ENCODE assay signal across 23 cellular contexts in genomic region chr10:59179027-59179426, GRCh38. TPM values are rescaled to one million over a fixed set of nuclear protein-coding genes. Genes with fewer than 3 reads are reported as not detected.
DNase-seq lines count a peak whose midpoint lies in the region; ATAC-seq, FAIRE-seq and TF ChIP-seq lines count a peak whose summit lies in the region.
"Had no signal": no experiment of that assay in that cellular context is flagged by ENCODE, and none has a peak within 500 bp of the region (broad histone marks: within the 10 kb centered on the region; RNA-seq: fewer than 3 reads in every experiment).

No MANE protein-coding gene starts in this region.

- no peaks in the 10 kb centered on the region for H3K9me2 ChIP-seq in hepatocyte (replicated peaks; ENCODE audit: insufficient read depth)

- peaks cover 97% of the 10 kb centered on the region for H3K79me2 ChIP-seq in HepG2 (ENCODE audit: insufficient read depth, low read length)
- H3K79me2 ChIP-seq in hepatocyte = peaks cover 57% of the 10 kb centered on the region

- no peak overlapping the region for H2AFZ ChIP-seq in HepG2 (ENCODE audit: low read length)
- no peak overlapping the region for H2AFZ ChIP-seq in hepatocyte
- H2AFZ ChIP-seq in neuron (ENCODE audit: low read depth, low read length) = no peak overlapping the region

- no peak for FAIRE-seq in HepG2 (lab: Jason Lieb, UNC)
- FAIRE-seq: GM12892, HTR-8/SVneo had no signal

- no peak for TF ChIP-seq CTCF in HepG2 (CRISPR knock-in tag; IDR thresholded peaks at IDR 0.05)
- TF ChIP-seq CTCF in right lobe of liver (IDR thresholded peaks at IDR 0.05) = no peak
- no peak for TF ChIP-seq CTCF in hepatocyte (IDR thresholded peaks at IDR 0.05; ENCODE audit: poor library complexity)

- TF ChIP-seq POLR2A in HepG2 (IDR thresholded peaks at IDR 0.05; ENCODE audit: insufficient read depth in 1 of 2, low read depth in 2 of 2, low read length in 2 of 2) = no peak
- no peak for TF ChIP-seq POLR2A in right lobe of liver (IDR thresholded peaks at IDR 0.05)

- H3K4me1 ChIP-seq in HepG2 (ENCODE audit: insufficient read depth, low read length) (peaks cover 28% of the 10 kb centered on the region), right lobe of liver (no peaks in the 10 kb centered on the region), hepatocyte (ENCODE audit: insufficient read depth) (no peaks in the 10 kb centered on the region), neuron (ENCODE audit: insufficient read depth, low read length) (peaks cover 10% of the 10 kb centered on the region)

- H3K9ac ChIP-seq in HepG2 (ENCODE audit: insufficient read depth, low read depth, low read length) = peak overlapping the region; percentile 91

- POLR2A ChIA-PET in HepG2 (lab: Yijun Ruan, JAX) = interaction anchor here (0.6 to 8.9 kb wide), 5 partner anchors 105 to 213 kb away, joined by 3 to 107 read pairs (median 6); no protein-coding TSS in a partner anchor

- peak overlapping the region; percentile 92 for H3K4me2 ChIP-seq in HepG2 (ENCODE audit: low read depth, low read length)
- H3K4me2 ChIP-seq in hepatocyte = peak overlapping the region; percentile 91

- H3K36me3 ChIP-seq in HepG2 (replicated peaks in 1 of 2; ENCODE audit: control insufficient read depth in 1 of 2, insufficient read depth in 2 of 2, low read length in 2 of 2) (no peaks in the 10 kb centered on the region; a peak in 1 of 5 replicates), right lobe of liver (no peaks in the 10 kb centered on the region), hepatocyte (replicated peaks; ENCODE audit: insufficient read depth, low read depth) (no peaks in the 10 kb centered on the region), neuron (ENCODE audit: insufficient read depth, low read length) (no peaks in the 10 kb centered on the region)

- intact Hi-C loops in HepG2 (cut with micrococcal nuclease; ENCODE audit: unreplicated experiment) = loop anchor here (5.0 kb wide), 1 partner anchor 122 kb away; no protein-coding TSS in a partner anchor
- intact Hi-C loops in right lobe of liver (cut with DNase I) = no loop called here

- peak overlapping the region; percentile 95 for H3K27ac ChIP-seq in HepG2 (ENCODE audit: extremely low read length, insufficient read depth, low read length)
- no peak overlapping the region for H3K27ac ChIP-seq in right lobe of liver
- H3K27ac ChIP-seq in hepatocyte = no peak overlapping the region
- H3K27ac ChIP-seq: HL-60, SK-N-MC had no signal

- CTCF ChIA-PET in HepG2 (lab: Yijun Ruan, JAX; ENCODE audit: low intra/inter-chr PET ratio, low total read pairs) = no interaction called here

- H4K20me1 ChIP-seq in HepG2 (ENCODE audit: insufficient read depth, low read length) = peaks cover 37% of the 10 kb centered on the region
- H4K20me1 ChIP-seq in hepatocyte (ENCODE audit: insufficient read depth, poor library complexity, severe bottlenecking) = no peaks in the 10 kb centered on the region

- WGBS in HepG2 (ENCODE audit: low lambda C conversion rate) = 1% methylated on average over 2 of the region's 2 CpGs
- 35% methylated on average over 2 of the region's 2 CpGs for WGBS in right lobe of liver (ENCODE audit: insufficient coverage, low coverage, low lambda C conversion rate, missing lambda C conversion rate)
- 60% methylated on average over 2 of the region's 2 CpGs for WGBS in hepatocyte (ENCODE audit: low lambda C conversion rate, missing lambda C conversion rate)

- BruUV-seq in HepG2 (replicated peaks; lab: Mats Ljungman, UMichigan) = no TSS peak

- H3K27me3 ChIP-seq in HepG2 (ENCODE audit: control insufficient read depth in 1 of 2, insufficient read depth in 2 of 2, low read length in 2 of 2) = no peaks in the 10 kb centered on the region; a peak in 1 of 5 replicates
- no peaks in the 10 kb centered on the region for H3K27me3 ChIP-seq in right lobe of liver
- no peaks in the 10 kb centered on the region for H3K27me3 ChIP-seq in hepatocyte
- no peaks in the 10 kb centered on the region for H3K27me3 ChIP-seq in neuron (ENCODE audit: insufficient read depth, low read length)

- TF ChIP-seq EP300 in HepG2 (IDR thresholded peaks at IDR 0.05; ENCODE audit: low read depth in 2 of 2, low read length in 2 of 2) (no peak), HepG2 (CRISPR knock-in tag; IDR thresholded peaks at IDR 0.05; ENCODE audit: borderline replicate concordance) (no peak)

- H3K4me3 ChIP-seq in HepG2 (replicated peaks in 1 of 3; ENCODE audit: insufficient read depth in 1 of 3, low read depth in 2 of 3, low read length in 3 of 3) (peak overlapping the region; percentile 82 to 99 (median 89); a peak in 5 of 6 replicates), right lobe of liver (no peak overlapping the region), hepatocyte (no peak overlapping the region), neuron (ENCODE audit: low read length) (peak overlapping the region; percentile 89)
- H3K4me3 ChIP-seq: SK-N-MC had no signal

- TF ChIP-seq RAD21 in HepG2 (CRISPR knock-in tag; IDR thresholded peaks at IDR 0.05) = no peak

- ATAC-seq in HepG2 (no peak), right lobe of liver (no peak), SK-N-SH treated with all-trans-retinoic acid at 6 μM for 48 hours (no peak)
- ATAC-seq: Panc1 had no signal

- H3K9me3 ChIP-seq in HepG2 (ENCODE audit: low read length) (no peaks in the 10 kb centered on the region), right lobe of liver (no peaks in the 10 kb centered on the region), hepatocyte (ENCODE audit: low read depth) (no peaks in the 10 kb centered on the region), neuron (ENCODE audit: low read length) (no peaks in the 10 kb centered on the region)

- in situ Hi-C loops in HepG2 (cut with HindIII; ENCODE audit: extremely low pct_ligation_motif_present, low pct_unique_long_range_greater_than_20kb) = loop anchor here (5.0 to 10.0 kb wide), 2 partner anchors 104 to 212 kb away; no protein-coding TSS in a partner anchor

- DNase-seq in HepG2 (ENCODE audit: low spot score) (no peak), right lobe of liver (no peak), hepatocyte (ENCODE audit: low spot score) (no peak), NCI-H1436 (lab: John Stamatoyannopoulos, UW) (no peak)
- no peak for DNase-seq in activated naive CD4-positive, alpha-beta T cell treated with anti-CD3 and anti-CD28 coated beads, Interleukin-2, amount 50 U/mL, for 16 hours
- DNase-seq: ACHN; AML-193; CD4-positive, CD25-positive, alpha-beta regulatory T cell; GF-D8; HCEC 1CT; MV-4-11; NCI-H1417 treated with DMSO at 0.1 percent for 48 hours; NCI-H2029; NCI-H774; Right ventricle myocardium superior had no signal

TF ChIP-seq in HepG2, 621 proteins besides CTCF, POLR2A, EP300 and RAD21 (continues in another document):
- peak; percentile 35 for TF ChIP-seq ASH2L (IDR thresholded peaks at IDR 0.05; ENCODE audit: insufficient read length, low read depth, low read length)
- TF ChIP-seq AGO2 (optimal IDR thresholded peaks at IDR 0.05; ENCODE audit: low read depth, low read length) = peak; percentile 11

TF ChIP-seq in SK-N-SH treated with all-trans-retinoic acid at 6 μM for 48 hours, 23 proteins besides CTCF, POLR2A, EP300 and RAD21:
- TF ChIP-seq ZNF565 (CRISPR knock-in tag; conservative IDR thresholded peaks at IDR 0.05; ENCODE audit: low read depth) (no peak), ZNF70 (CRISPR knock-in tag; IDR thresholded peaks at IDR 0.05) (no peak)

RNA-seq across cellular contexts. Expression of gene PHYHIPL, which starts 2.6 kb away (rescaled TPM):
- total RNA-seq in HepG2 (2016; rRNA removed; fragmentation: Illumina TruSeq; extraction: Trizol) (40.6 and 55.7 TPM in 2 replicates), right lobe of liver (under 1 TPM; 0.49 to 1.00 (median 0.75) TPM), hepatocyte (5.9 and 39.3 TPM in 2 replicates)
- total RNA-seq in HepG2 (2016; cell fraction: cytosol; rRNA removed; fragmentation: Illumina TruSeq; extraction: Trizol; ENCODE audit: low read depth) = 16.9 and 17.7 TPM in 2 replicates
- total RNA-seq in HepG2 (2016; cell fraction: insoluble cytoplasmic fraction; rRNA removed; fragmentation: Illumina TruSeq; extraction: Trizol) = 42.3 and 58.0 TPM in 2 replicates
- total RNA-seq in HepG2 (2016; cell fraction: membrane; rRNA removed; fragmentation: Illumina TruSeq; extraction: Trizol) = 43.2 and 46.3 TPM in 2 replicates
- total RNA-seq in HepG2 (2016; cell fraction: nucleus; rRNA removed; fragmentation: Illumina TruSeq; extraction: Trizol) = 52.9 and 59.2 TPM in 2 replicates
- polyA plus RNA-seq in HepG2 (2011; rRNA removed) (56.9 and 78.5 TPM in 2 replicates), hepatocyte (5.0 and 6.8 TPM in 2 replicates)
- polyA plus RNA-seq in HepG2 (2011; cell fraction: cytosol; rRNA removed) = 36.6 and 67.7 TPM in 2 replicates
- polyA plus RNA-seq in HepG2 (2011; cell fraction: nucleus; rRNA removed) = 24.8 and 28.7 TPM in 2 replicates
- polyA plus RNA-seq in HepG2 (2012) = 88.6 and 96.5 TPM in 2 replicates
- polyA plus RNA-seq in HepG2 (2016; cell fraction: cytosol; fragmentation: Illumina TruSeq; extraction: Trizol; ENCODE audit: low read depth) = 17.2 and 22.6 TPM in 2 replicates
- polyA plus RNA-seq in HepG2 (2016; cell fraction: insoluble cytoplasmic fraction; fragmentation: Illumina TruSeq; extraction: Trizol; ENCODE audit: low read depth) = 94.0 and 99.4 TPM in 2 replicates
- 36.8 and 37.8 TPM in 2 replicates for polyA plus RNA-seq in HepG2 (2016; cell fraction: membrane; fragmentation: Illumina TruSeq; extraction: Trizol; ENCODE audit: low read depth)
- 48.4 and 51.0 TPM in 2 replicates for polyA plus RNA-seq in HepG2 (2016; cell fraction: nucleus; fragmentation: Illumina TruSeq; extraction: Trizol; ENCODE audit: insufficient read depth, low read depth)
- polyA minus RNA-seq in HepG2 (2011; rRNA and poly(A)+ RNA removed; ENCODE audit: low replicate concordance) = 72.4 TPM in 1 of 2 replicates, not detected in the other
- 89.7 and 93.4 TPM in 2 replicates for polyA minus RNA-seq in HepG2 (2011; cell fraction: cytosol; rRNA and poly(A)+ RNA removed)
- polyA minus RNA-seq in HepG2 (2011; cell fraction: nucleus; rRNA and poly(A)+ RNA removed) = 203 and 263 TPM in 2 replicates
- total RNA-seq: CD4-positive, CD25-positive, alpha-beta regulatory T cell; NCI-H460; Right ventricle myocardium superior had no signal
- polyA plus RNA-seq: CD4-positive, CD25-positive, alpha-beta regulatory T cell had no signal

Comparison
In these comparisons a context has a peak if more than half of its experiments do, and no peak if none do; other contexts are left out.
1. H3K4me3 ChIP-seq: peak in HepG2 (3 of 3) and neuron (single experiment); none in right lobe of liver (0 of 3) and hepatocyte (single experiment).